19 cellular contexts compared by ENCODE assay signal in the genomic region with DNA sequence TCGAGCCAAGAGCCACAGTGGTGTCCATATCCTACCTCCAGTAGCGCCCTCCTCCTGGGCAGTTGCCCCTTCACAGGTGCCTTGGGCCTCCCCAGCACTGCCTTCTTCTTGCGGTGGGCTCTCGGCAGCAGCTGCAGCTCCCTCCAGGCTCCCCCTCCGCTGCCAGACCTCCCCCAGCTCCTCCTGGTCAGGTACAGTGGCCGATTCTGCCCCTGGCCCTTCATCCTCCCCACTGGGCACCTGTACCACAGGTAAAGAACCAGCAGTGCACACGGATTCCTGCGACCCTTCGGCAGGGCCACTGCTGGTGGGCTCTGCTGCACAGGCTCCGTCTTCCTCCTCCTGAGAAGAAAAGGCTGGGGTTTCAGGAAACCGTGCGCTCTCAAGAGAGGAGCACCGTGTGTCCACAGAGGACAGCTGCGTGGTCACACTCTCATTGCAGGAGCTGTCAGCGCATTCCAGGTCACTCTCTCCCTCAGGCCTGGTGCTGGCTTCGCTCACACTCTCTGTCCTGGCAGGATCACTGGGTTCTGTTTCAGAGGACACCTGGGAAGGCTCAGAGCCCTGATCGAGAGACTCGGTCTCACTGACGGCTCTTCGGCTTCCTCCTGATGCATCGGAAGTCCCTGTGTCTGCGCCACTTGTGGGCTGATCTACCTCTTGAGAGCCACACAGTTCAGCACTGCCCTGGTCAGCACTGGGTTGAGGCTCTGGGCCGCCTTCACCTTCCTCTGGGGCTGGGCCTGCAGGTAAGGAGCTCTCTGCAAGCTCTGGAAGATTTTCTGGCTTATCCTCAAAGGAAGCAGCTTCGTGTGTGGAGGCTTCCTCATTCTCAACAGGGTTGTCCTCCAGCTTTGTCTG.
"Had no signal": no experiment of that assay in that cellular context is flagged by ENCODE, and none has a peak within 500 bp of the region (broad histone marks: within the 10 kb centered on the region; RNA-seq: fewer than 3 reads in every experiment).

No MANE protein-coding gene starts in this region.

- H3K27ac ChIP-seq: body of pancreas, skin epidermis, stomach had no signal

- H3K9me3 ChIP-seq: body of pancreas, stomach had no signal

- H3K4me3 ChIP-seq: body of pancreas, skin epidermis, stomach had no signal

- ATAC-seq: activated CD8-positive, alpha-beta T cell treated with anti-CD3 and anti-CD28 coated beads for 36 hours; activated T-helper 17 cell treated with anti-CD3 and anti-CD28 coated beads, Interleukin-2, amount 50 U/mL, for 72 hours; body of pancreas; SK-N-SH treated with all-trans-retinoic acid at 6 μM for 48 hours; T-cell had no signal

- H3K27me3 ChIP-seq: body of pancreas, stomach had no signal

- H3K4me1 ChIP-seq: body of pancreas, stomach had no signal

- H3K27ac Mint-ChIP-seq: activated CD4-positive, alpha-beta T cell treated with anti-CD3 and anti-CD28 coated beads, Interleukin-2, amount 10 ng/mL, durations not matched to agents 24 days and 14 days; activated CD8-positive, alpha-beta T cell treated with anti-CD3 and anti-CD28 coated beads for 36 hours; activated T-helper 17 cell treated with anti-CD3 and anti-CD28 coated beads, Interleukin-2, amount 50 U/mL, for 72 hours; memory B cell; nephron; T-cell had no signal

- H3K27me3 Mint-ChIP-seq: activated CD8-positive, alpha-beta T cell treated with anti-CD3 and anti-CD28 coated beads for 36 hours; activated T-helper 17 cell treated with anti-CD3 and anti-CD28 coated beads, Interleukin-2, amount 50 U/mL, for 72 hours; memory B cell had no signal

- H3K4me1 Mint-ChIP-seq: activated CD4-positive, alpha-beta T cell treated with anti-CD3 and anti-CD28 coated beads, Interleukin-2, amount 10 ng/mL, durations not matched to agents 24 days and 14 days; activated T-helper 17 cell treated with anti-CD3 and anti-CD28 coated beads, Interleukin-2, amount 50 U/mL, for 72 hours; T-cell had no signal

- DNase-seq: activated CD4-positive, alpha-beta T cell treated with anti-CD3 and anti-CD28 coated beads, Interleukin-2, amount 10 ng/mL, durations not matched to agents 24 days and 14 days; activated CD8-positive, alpha-beta T cell treated with anti-CD3 and anti-CD28 coated beads for 36 hours; activated naive CD4-positive, alpha-beta T cell; activated T-cell treated with anti-CD3 and anti-CD28 coated beads, Interleukin-2, amount 50 U/mL, for 1 hour; body of pancreas; caudate nucleus; erythroblast; foreskin melanocyte; glutamatergic neuron; occipital lobe; stomach; T-cell; T1000; trophoblast cell had no signal

- H3K36me3 Mint-ChIP-seq: memory B cell, T-cell had no signal

- H3K9me3 Mint-ChIP-seq: activated CD4-positive, alpha-beta T cell treated with anti-CD3 and anti-CD28 coated beads, Interleukin-2, amount 10 ng/mL, durations not matched to agents 24 days and 14 days; activated CD8-positive, alpha-beta T cell treated with anti-CD3 and anti-CD28 coated beads for 36 hours; activated T-helper 17 cell treated with anti-CD3 and anti-CD28 coated beads, Interleukin-2, amount 50 U/mL, for 72 hours; memory B cell; nephron; T-cell had no signal

- H3K4me3 Mint-ChIP-seq: activated CD4-positive, alpha-beta T cell treated with anti-CD3 and anti-CD28 coated beads, Interleukin-2, amount 10 ng/mL, durations not matched to agents 24 days and 14 days; activated CD8-positive, alpha-beta T cell treated with anti-CD3 and anti-CD28 coated beads for 36 hours; activated T-helper 17 cell treated with anti-CD3 and anti-CD28 coated beads, Interleukin-2, amount 50 U/mL, for 72 hours; memory B cell; nephron; T-cell had no signal

- H3K36me3 ChIP-seq: stomach had no signal
